Comparison of ENCODE assay signal across 11 cellular contexts in genomic region chr2:161416294-161416632, GRCh38. TPM values are rescaled to one million over a fixed set of nuclear protein-coding genes. Genes with fewer than 3 reads are reported as not detected.
DNase-seq lines count a peak whose midpoint lies in the region; ATAC-seq and TF ChIP-seq lines count a peak whose summit lies in the region.
"Had no signal": no experiment of that assay in that cellular context is flagged by ENCODE, and none has a peak within 500 bp of the region (broad histone marks: within the 10 kb centered on the region; RNA-seq: fewer than 3 reads in every experiment).

TBR1 (plus strand) TSS chr2:161416297; CDS start chr2:161416411, 114 bp downstream.

- H3K27me3 ChIP-seq in esophagus squamous epithelium, result peaks cover 17 to 82% (median 50%) of the 10 kb centered on the region in 4 donors

- TF ChIP-seq CTCF in esophagus squamous epithelium (IDR thresholded peaks at IDR 0.05), result no peak

- intact Hi-C loops in activated CD4-positive, alpha-beta T cell treated with anti-CD3 and anti-CD28 coated beads, Interleukin-2, amount 10 ng/mL, durations not matched to agents 24 days and 14 days (cut with micrococcal nuclease), result no loop called here
- intact Hi-C loops in esophagus squamous epithelium (cut with DNase I), result no loop called here

- H3K9me3 ChIP-seq in T-helper 17 cell (ENCODE audit: control insufficient read depth, low read length, poor library complexity, severe bottlenecking), result no peaks in the 10 kb centered on the region
- H3K9me3 ChIP-seq in esophagus squamous epithelium, result no peaks in the 10 kb centered on the region
- H3K9me3 ChIP-seq: testis had no signal

- peak within 1 kb of the TSS; percentile 70 for H3K27ac Mint-ChIP-seq in activated CD4-positive, alpha-beta T cell treated with anti-CD3 and anti-CD28 coated beads, Interleukin-2, amount 10 ng/mL, durations not matched to agents 24 days and 14 days
- peak within 1 kb of the TSS; percentile 9 for H3K27ac Mint-ChIP-seq in T-helper 17 cell
- H3K27ac Mint-ChIP-seq in stimulated activated naive B cell treated with anti-CD40 and anti-IgM and Interleukin-4, amounts not matched to agents 10 μg/mL and 1 μg/mL and 100 μg/mL, for 72 hours, result peak within 1 kb of the TSS; percentile 85

- H3K36me3 Mint-ChIP-seq in activated CD4-positive, alpha-beta T cell treated with anti-CD3 and anti-CD28 coated beads, Interleukin-2, amount 10 ng/mL, durations not matched to agents 24 days and 14 days (ENCODE audit: low read depth), result peaks cover 21% of the 10 kb centered on the region
- H3K36me3 Mint-ChIP-seq in T-helper 17 cell (ENCODE audit: low read depth), result peaks cover 4% of the 10 kb centered on the region
- H3K36me3 Mint-ChIP-seq in stimulated activated naive B cell treated with anti-CD40 and anti-IgM and Interleukin-4, amounts not matched to agents 10 μg/mL and 1 μg/mL and 100 μg/mL, for 72 hours, result peaks cover 6 to 9% of the 10 kb centered on the region in 2 donors

- no peak for DNase-seq in activated CD4-positive, alpha-beta T cell treated with anti-CD3 and anti-CD28 coated beads, Interleukin-2, amount 10 ng/mL, durations not matched to agents 24 days and 14 days
- no peak for DNase-seq in activated CD4-positive, alpha-beta T cell treated with anti-CD3 and anti-CD28 coated beads, Interleukin-2, amount 50 U/mL, for 1 hour
- DNase-seq in T-helper 17 cell (no peak), esophagus squamous epithelium (lab: John Stamatoyannopoulos, UW) (no peak), SW 1271 (lab: John Stamatoyannopoulos, UW) (no peak)
- DNase-seq in stimulated activated naive B cell treated with anti-CD40 and anti-IgM and Interleukin-4, amounts not matched to agents 10 μg/mL and 1 μg/mL and 100 μg/mL, for 72 hours, result no peak
- DNase-seq: NCI-H446, testis had no signal

- no peaks in the 10 kb centered on the region for H3K9me3 Mint-ChIP-seq in activated CD4-positive, alpha-beta T cell treated with anti-CD3 and anti-CD28 coated beads, Interleukin-2, amount 10 ng/mL, durations not matched to agents 24 days and 14 days
- H3K9me3 Mint-ChIP-seq in stimulated activated naive B cell treated with anti-CD40 and anti-IgM and Interleukin-4, amounts not matched to agents 10 μg/mL and 1 μg/mL and 100 μg/mL, for 72 hours, result no peaks in the 10 kb centered on the region

- no peak for TF ChIP-seq POLR2A in esophagus squamous epithelium (IDR thresholded peaks at IDR 0.05)

- peaks cover 72% of the 10 kb centered on the region for H3K27me3 Mint-ChIP-seq in activated CD4-positive, alpha-beta T cell treated with anti-CD3 and anti-CD28 coated beads, Interleukin-2, amount 10 ng/mL, durations not matched to agents 24 days and 14 days
- H3K27me3 Mint-ChIP-seq in T-helper 17 cell, result peaks cover 69% of the 10 kb centered on the region
- H3K27me3 Mint-ChIP-seq in stimulated activated naive B cell treated with anti-CD40 and anti-IgM and Interleukin-4, amounts not matched to agents 10 μg/mL and 1 μg/mL and 100 μg/mL, for 72 hours, result peaks cover 66 to 74% of the 10 kb centered on the region in 2 donors

- H3K4me3 ChIP-seq in esophagus squamous epithelium, result peak within 1 kb of the TSS in 3 of 4 donors; percentile 38 to 72 (median 52)

- H3K4me1 ChIP-seq in esophagus squamous epithelium, result peaks cover 20 to 52% (median 36%) of the 10 kb centered on the region in 3 donors
- H3K4me1 ChIP-seq: testis had no signal

- peaks cover 48% of the 10 kb centered on the region for H3K4me1 Mint-ChIP-seq in activated CD4-positive, alpha-beta T cell treated with anti-CD3 and anti-CD28 coated beads, Interleukin-2, amount 10 ng/mL, durations not matched to agents 24 days and 14 days
- H3K4me1 Mint-ChIP-seq in T-helper 17 cell, result peaks cover 35% of the 10 kb centered on the region
- H3K4me1 Mint-ChIP-seq in stimulated activated naive B cell treated with anti-CD40 and anti-IgM and Interleukin-4, amounts not matched to agents 10 μg/mL and 1 μg/mL and 100 μg/mL, for 72 hours, result peaks cover 41 to 58% of the 10 kb centered on the region in 2 donors

- ATAC-seq in T-helper 17 cell (peak; percentile 31), HG02870 (IDR thresholded peaks at IDR 0.05; ENCODE audit: unreplicated experiment) (no peak), HG03442 (IDR thresholded peaks at IDR 0.05; ENCODE audit: unreplicated experiment) (no peak)
- no peak for ATAC-seq in stimulated activated naive B cell treated with anti-CD40 and anti-IgM and Interleukin-4, amounts not matched to agents 10 μg/mL and 1 μg/mL and 100 μg/mL, for 72 hours (replicated peaks)
- ATAC-seq: HCT116 had no signal

- WGBS in esophagus squamous epithelium, 2 donors, result 3 to 7% methylated on average over 5 to 7 of the region's 7 CpGs

- no peak within 1 kb of the TSS for H3K27ac ChIP-seq in esophagus squamous epithelium
- H3K27ac ChIP-seq: testis had no signal

- peak within 1 kb of the TSS; percentile 75 for H3K4me3 Mint-ChIP-seq in activated CD4-positive, alpha-beta T cell treated with anti-CD3 and anti-CD28 coated beads, Interleukin-2, amount 10 ng/mL, durations not matched to agents 24 days and 14 days
- peak within 1 kb of the TSS; percentile 86 for H3K4me3 Mint-ChIP-seq in T-helper 17 cell
- peak within 1 kb of the TSS; percentile 72 to 73 for H3K4me3 Mint-ChIP-seq in stimulated activated naive B cell treated with anti-CD40 and anti-IgM and Interleukin-4, amounts not matched to agents 10 μg/mL and 1 μg/mL and 100 μg/mL, for 72 hours

- peaks cover 0 to 5% (median 0%) of the 10 kb centered on the region in 3 donors for H3K36me3 ChIP-seq in esophagus squamous epithelium

RNA-seq across cellular contexts. Expression of gene TBR1, which starts in this region (rescaled TPM):
- total RNA-seq in activated CD4-positive, alpha-beta T cell treated with anti-CD3 and anti-CD28 coated beads, Interleukin-2, amount 10 ng/mL, durations not matched to agents 24 days and 14 days, result 0.16 TPM in 1 of 2 replicates, not detected in the other
- not detected for total RNA-seq in T-helper 17 cell
- total RNA-seq in esophagus squamous epithelium, result under 1 TPM in 1 of 4 donors, not detected in 3; under 0.01 TPM

Comparison
In these comparisons a context has a peak if more than half of its experiments do, and no peak if none do; other contexts are left out.
1. Peak in ATAC-seq in T-helper 17 cell; RNA of the gene not detected or under 1 TPM.
2. H3K27ac Mint-ChIP-seq: peak in every context shown above with its lines; median percentile 85 in stimulated activated naive B cell treated with anti-CD40 and anti-IgM and Interleukin-4, amounts not matched to agents 10 μg/mL and 1 μg/mL and 100 μg/mL, for 72 hours; 70 in activated CD4-positive, alpha-beta T cell treated with anti-CD3 and anti-CD28 coated beads, Interleukin-2, amount 10 ng/mL, durations not matched to agents 24 days and 14 days; 9 in T-helper 17 cell.